1 cellular context compared by ENCODE assay signal in the genomic region with DNA sequence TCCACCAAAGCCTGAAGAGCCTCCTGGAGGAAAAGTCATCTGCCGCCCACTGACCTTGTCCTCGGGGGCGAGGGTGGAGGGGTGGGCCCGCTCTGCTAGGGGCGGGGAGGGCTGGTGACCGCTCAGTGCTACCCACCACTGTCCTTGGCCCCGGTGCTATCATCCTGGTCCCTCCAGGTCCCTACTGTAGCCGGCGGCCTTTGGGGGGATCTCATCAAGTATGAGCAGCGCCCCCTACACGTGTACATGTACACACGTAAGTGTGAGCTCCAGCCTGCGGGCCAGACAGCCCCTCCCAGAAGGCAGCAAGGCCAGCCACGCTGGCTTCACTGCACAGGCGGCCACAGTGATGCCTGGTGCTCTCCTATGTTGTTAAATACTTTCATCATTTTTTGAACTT.
TF ChIP-seq lines count a peak whose summit lies in the region.

No MANE protein-coding gene starts in this region.

TF ChIP-seq in K562, 482 proteins besides CTCF, POLR2A, EP300 and RAD21:
- TF ChIP-seq BMI1 (IDR thresholded peaks at IDR 0.05; ENCODE audit: low read length), result no peak
- TF ChIP-seq ZNF766 (CRISPR knock-in tag; conservative IDR thresholded peaks at IDR 0.05), result no peak
- TF ChIP-seq ELF4 (CRISPR knock-in tag; IDR thresholded peaks at IDR 0.05), result no peak
- no peak for TF ChIP-seq ZNF583 (CRISPR knock-in tag; IDR thresholded peaks at IDR 0.05)
- TF ChIP-seq TBL1XR1 (IDR thresholded peaks at IDR 0.05; ENCODE audit: low read length in 2 of 2), result no peak
- TF ChIP-seq, protein P1, sequence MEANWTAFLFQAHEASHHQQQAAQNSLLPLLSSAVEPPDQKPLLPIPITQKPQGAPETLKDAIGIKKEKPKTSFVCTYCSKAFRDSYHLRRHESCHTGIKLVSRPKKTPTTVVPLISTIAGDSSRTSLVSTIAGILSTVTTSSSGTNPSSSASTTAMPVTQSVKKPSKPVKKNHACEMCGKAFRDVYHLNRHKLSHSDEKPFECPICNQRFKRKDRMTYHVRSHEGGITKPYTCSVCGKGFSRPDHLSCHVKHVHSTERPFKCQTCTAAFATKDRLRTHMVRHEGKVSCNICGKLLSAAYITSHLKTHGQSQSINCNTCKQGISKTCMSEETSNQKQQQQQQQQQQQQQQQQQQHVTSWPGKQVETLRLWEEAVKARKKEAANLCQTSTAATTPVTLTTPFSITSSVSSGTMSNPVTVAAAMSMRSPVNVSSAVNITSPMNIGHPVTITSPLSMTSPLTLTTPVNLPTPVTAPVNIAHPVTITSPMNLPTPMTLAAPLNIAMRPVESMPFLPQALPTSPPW (CRISPR knock-in tag; IDR thresholded peaks at IDR 0.05), result peak; percentile 26; the same call in 1 of the 2 replicates
- TF ChIP-seq SMC3 (conservative IDR thresholded peaks at IDR 0.05; ENCODE audit: insufficient read depth, low read depth, low read length), result 0 out of 2 replicates have a peak, but pooled peaks have one; percentile 9
- TF ChIP-seq, protein P2, sequence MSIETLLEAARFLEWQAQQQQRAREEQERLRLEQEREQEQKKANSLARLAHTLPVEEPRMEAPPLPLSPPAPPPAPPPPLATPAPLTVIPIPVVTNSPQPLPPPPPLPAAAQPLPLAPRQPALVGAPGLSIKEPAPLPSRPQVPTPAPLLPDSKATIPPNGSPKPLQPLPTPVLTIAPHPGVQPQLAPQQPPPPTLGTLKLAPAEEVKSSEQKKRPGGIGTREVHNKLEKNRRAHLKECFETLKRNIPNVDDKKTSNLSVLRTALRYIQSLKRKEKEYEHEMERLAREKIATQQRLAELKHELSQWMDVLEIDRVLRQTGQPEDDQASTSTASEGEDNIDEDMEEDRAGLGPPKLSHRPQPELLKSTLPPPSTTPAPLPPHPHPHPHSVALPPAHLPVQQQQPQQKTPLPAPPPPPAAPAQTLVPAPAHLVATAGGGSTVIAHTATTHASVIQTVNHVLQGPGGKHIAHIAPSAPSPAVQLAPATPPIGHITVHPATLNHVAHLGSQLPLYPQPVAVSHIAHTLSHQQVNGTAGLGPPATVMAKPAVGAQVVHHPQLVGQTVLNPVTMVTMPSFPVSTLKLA (conservative IDR thresholded peaks at IDR 0.05), result peak in 1 of 2 experiments; percentile 41; a peak in 1 of 4 replicates
- TF ChIP-seq PTRF (tag; IDR thresholded peaks at IDR 0.05), result no peak
- TF ChIP-seq, protein P3, sequence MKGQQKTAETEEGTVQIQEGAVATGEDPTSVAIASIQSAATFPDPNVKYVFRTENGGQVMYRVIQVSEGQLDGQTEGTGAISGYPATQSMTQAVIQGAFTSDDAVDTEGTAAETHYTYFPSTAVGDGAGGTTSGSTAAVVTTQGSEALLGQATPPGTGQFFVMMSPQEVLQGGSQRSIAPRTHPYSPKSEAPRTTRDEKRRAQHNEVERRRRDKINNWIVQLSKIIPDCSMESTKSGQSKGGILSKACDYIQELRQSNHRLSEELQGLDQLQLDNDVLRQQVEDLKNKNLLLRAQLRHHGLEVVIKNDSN (CRISPR knock-in tag; IDR thresholded peaks at IDR 0.05), result no peak
- no peak for TF ChIP-seq ZNF354B (CRISPR knock-in tag; IDR thresholded peaks at IDR 0.05)
- TF ChIP-seq CREM (IDR thresholded peaks at IDR 0.05; ENCODE audit: low read depth), result peak; percentile 45; the same call in 1 of the 2 replicates
- TF ChIP-seq, protein P4, sequence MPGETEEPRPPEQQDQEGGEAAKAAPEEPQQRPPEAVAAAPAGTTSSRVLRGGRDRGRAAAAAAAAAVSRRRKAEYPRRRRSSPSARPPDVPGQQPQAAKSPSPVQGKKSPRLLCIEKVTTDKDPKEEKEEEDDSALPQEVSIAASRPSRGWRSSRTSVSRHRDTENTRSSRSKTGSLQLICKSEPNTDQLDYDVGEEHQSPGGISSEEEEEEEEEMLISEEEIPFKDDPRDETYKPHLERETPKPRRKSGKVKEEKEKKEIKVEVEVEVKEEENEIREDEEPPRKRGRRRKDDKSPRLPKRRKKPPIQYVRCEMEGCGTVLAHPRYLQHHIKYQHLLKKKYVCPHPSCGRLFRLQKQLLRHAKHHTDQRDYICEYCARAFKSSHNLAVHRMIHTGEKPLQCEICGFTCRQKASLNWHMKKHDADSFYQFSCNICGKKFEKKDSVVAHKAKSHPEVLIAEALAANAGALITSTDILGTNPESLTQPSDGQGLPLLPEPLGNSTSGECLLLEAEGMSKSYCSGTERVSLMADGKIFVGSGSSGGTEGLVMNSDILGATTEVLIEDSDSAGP (CRISPR knock-in tag; IDR thresholded peaks at IDR 0.05), result no peak
- TF ChIP-seq C11orf30 (IDR thresholded peaks at IDR 0.05; ENCODE audit: low read depth), result no peak
- TF ChIP-seq, protein P5, sequence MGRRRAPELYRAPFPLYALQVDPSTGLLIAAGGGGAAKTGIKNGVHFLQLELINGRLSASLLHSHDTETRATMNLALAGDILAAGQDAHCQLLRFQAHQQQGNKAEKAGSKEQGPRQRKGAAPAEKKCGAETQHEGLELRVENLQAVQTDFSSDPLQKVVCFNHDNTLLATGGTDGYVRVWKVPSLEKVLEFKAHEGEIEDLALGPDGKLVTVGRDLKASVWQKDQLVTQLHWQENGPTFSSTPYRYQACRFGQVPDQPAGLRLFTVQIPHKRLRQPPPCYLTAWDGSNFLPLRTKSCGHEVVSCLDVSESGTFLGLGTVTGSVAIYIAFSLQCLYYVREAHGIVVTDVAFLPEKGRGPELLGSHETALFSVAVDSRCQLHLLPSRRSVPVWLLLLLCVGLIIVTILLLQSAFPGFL (CRISPR knock-in tag; IDR thresholded peaks at IDR 0.05), result no peak
- peak; percentile 29; the same call in 1 of the 2 replicates for TF ChIP-seq ZBTB7A (IDR thresholded peaks at IDR 0.05; ENCODE audit: borderline replicate concordance, control insufficient read depth, low read depth, low read length)
- no peak for TF ChIP-seq HNRNPL (IDR thresholded peaks at IDR 0.05; ENCODE audit: low read depth, low read length)
- TF ChIP-seq, protein P6, sequence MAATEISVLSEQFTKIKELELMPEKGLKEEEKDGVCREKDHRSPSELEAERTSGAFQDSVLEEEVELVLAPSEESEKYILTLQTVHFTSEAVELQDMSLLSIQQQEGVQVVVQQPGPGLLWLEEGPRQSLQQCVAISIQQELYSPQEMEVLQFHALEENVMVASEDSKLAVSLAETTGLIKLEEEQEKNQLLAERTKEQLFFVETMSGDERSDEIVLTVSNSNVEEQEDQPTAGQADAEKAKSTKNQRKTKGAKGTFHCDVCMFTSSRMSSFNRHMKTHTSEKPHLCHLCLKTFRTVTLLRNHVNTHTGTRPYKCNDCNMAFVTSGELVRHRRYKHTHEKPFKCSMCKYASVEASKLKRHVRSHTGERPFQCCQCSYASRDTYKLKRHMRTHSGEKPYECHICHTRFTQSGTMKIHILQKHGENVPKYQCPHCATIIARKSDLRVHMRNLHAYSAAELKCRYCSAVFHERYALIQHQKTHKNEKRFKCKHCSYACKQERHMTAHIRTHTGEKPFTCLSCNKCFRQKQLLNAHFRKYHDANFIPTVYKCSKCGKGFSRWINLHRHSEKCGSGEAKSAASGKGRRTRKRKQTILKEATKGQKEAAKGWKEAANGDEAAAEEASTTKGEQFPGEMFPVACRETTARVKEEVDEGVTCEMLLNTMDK (IDR thresholded peaks at IDR 0.05; ENCODE audit: borderline replicate concordance, insufficient read depth, low read depth, low read length, poor library complexity, severe bottlenecking), result peak; percentile 56
- TF ChIP-seq SAFB (IDR thresholded peaks at IDR 0.05; ENCODE audit: borderline replicate concordance, low read depth, low read length), result no peak
- TF ChIP-seq MYC (IDR thresholded peaks at IDR 0.05; ENCODE audit: low read depth, low read length), result peak; percentile 45; the same call in 1 of the 2 replicates
- no peak for TF ChIP-seq MYC (CRISPR knock-in tag; IDR thresholded peaks at IDR 0.05; ENCODE audit: borderline replicate concordance, low read depth)
